1 cellular context compared by ENCODE assay signal in genomic region chr6:129601323-129601722, GRCh38.
TF ChIP-seq lines count a peak whose summit lies in the region.

No MANE protein-coding gene starts in this region.

TF ChIP-seq in WTC11, 78 proteins besides CTCF, POLR2A, EP300 and RAD21:
- no peak for TF ChIP-seq ZNF281 (CRISPR knock-in tag; IDR thresholded peaks at IDR 0.05)
- TF ChIP-seq ESRRA (CRISPR knock-in tag; IDR thresholded peaks at IDR 0.05; ENCODE audit: borderline replicate concordance), result no peak
- TF ChIP-seq ERG (CRISPR knock-in tag; IDR thresholded peaks at IDR 0.05), result no peak
- TF ChIP-seq ZBTB21 (CRISPR knock-in tag; IDR thresholded peaks at IDR 0.05; ENCODE audit: borderline replicate concordance), result no peak
- TF ChIP-seq CREM (CRISPR knock-in tag; IDR thresholded peaks at IDR 0.05), result no peak
- TF ChIP-seq NR3C1 (CRISPR knock-in tag; conservative IDR thresholded peaks at IDR 0.05; ENCODE audit: low read depth), result no peak
- no peak for TF ChIP-seq JAZF1 (CRISPR knock-in tag; IDR thresholded peaks at IDR 0.05)
- TF ChIP-seq NFYB (CRISPR knock-in tag; conservative IDR thresholded peaks at IDR 0.05; ENCODE audit: low read depth), result no peak
- TF ChIP-seq, protein P1, sequence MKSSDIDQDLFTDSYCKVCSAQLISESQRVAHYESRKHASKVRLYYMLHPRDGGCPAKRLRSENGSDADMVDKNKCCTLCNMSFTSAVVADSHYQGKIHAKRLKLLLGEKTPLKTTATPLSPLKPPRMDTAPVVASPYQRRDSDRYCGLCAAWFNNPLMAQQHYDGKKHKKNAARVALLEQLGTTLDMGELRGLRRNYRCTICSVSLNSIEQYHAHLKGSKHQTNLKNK (CRISPR knock-in tag; IDR thresholded peaks at IDR 0.05), result no peak
- TF ChIP-seq TCF7 (CRISPR knock-in tag; IDR thresholded peaks at IDR 0.05; ENCODE audit: low read depth), result no peak
- TF ChIP-seq ZNF232 (CRISPR knock-in tag; IDR thresholded peaks at IDR 0.05), result no peak
- no peak for TF ChIP-seq ZNF263 (CRISPR knock-in tag; IDR thresholded peaks at IDR 0.05; ENCODE audit: low read depth)
- TF ChIP-seq, protein P2, sequence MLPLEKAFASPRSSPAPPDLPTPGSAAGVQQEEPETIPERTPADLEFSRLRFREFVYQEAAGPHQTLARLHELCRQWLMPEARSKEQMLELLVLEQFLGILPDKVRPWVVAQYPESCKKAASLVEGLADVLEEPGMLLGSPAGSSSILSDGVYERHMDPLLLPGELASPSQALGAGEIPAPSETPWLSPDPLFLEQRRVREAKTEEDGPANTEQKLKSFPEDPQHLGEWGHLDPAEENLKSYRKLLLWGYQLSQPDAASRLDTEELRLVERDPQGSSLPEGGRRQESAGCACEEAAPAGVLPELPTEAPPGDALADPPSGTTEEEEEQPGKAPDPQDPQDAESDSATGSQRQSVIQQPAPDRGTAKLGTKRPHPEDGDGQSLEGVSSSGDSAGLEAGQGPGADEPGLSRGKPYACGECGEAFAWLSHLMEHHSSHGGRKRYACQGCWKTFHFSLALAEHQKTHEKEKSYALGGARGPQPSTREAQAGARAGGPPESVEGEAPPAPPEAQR (CRISPR knock-in tag; IDR thresholded peaks at IDR 0.05), result no peak
- TF ChIP-seq HMGXB4 (CRISPR knock-in tag; IDR thresholded peaks at IDR 0.05), result no peak
- TF ChIP-seq GABPB1 (CRISPR knock-in tag; IDR thresholded peaks at IDR 0.05), result no peak
